23 cellular contexts compared by ENCODE assay signal in the genomic region with DNA sequence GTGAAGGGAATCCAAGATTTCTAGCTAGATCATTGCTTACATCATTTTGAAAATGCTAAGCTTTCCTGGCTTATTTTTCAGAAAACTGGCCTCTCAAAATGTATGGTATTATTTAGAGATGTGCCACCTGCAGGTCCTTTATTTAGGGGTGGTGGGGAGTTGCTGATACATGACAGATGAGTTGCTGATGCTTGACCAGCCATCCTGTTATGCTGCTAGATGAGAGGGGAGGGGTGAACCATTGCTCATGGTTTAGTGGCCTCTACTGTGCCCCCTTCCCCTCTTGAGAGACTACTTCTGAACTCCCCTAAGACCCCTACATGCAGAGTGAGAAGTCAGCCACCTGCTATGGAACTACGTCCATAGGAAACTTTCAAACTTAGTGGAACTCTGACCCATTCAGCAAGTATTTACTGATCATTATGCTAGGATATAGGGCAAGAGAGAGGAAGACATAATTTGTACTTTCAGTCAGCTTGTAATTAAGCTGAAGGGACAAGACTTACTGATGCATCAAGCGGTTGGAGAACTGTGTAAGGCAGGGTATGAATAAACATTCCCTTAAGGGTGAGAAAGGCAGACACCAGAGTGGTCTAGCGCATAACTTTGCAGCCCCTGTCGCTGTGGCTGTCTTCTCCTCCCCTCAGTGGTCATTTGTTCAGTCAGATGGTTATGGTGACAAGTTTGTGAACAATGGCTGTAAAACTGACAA. TPM values are rescaled to one million over a fixed set of nuclear protein-coding genes. Genes with fewer than 3 reads are reported as not detected.
A peak's percentile ranks its signal among the peaks of the same experiment; 100 is the strongest.
DNase-seq lines count a peak whose midpoint lies in the region; ATAC-seq and TF ChIP-seq lines count a peak whose summit lies in the region.
"Had no signal": no experiment of that assay in that cellular context is flagged by ENCODE, and none has a peak within 500 bp of the region (broad histone marks: within the 10 kb centered on the region; RNA-seq: fewer than 3 reads in every experiment).

No MANE protein-coding gene starts in this region.

- H3K27ac ChIP-seq in CD8-positive, alpha-beta memory T cell (ENCODE audit: low read depth, low read length): no peak overlapping the region
- peak overlapping the region in 2 of 4 donors; percentile 75 to 79 for H3K27ac ChIP-seq in Peyer's patch
- no peak overlapping the region for H3K27ac ChIP-seq in RWPE1
- H3K27ac ChIP-seq: coronary artery had no signal

- peaks cover 38 to 53% (median 51%) of the 10 kb centered on the region in 3 donors for H3K4me1 Mint-ChIP-seq in CD8-positive, alpha-beta memory T cell
- peaks cover 52% of the 10 kb centered on the region for H3K4me1 Mint-ChIP-seq in memory B cell
- H3K4me1 Mint-ChIP-seq: brain had no signal

- POLR2A ChIA-PET in CD8-positive, alpha-beta memory T cell (lab: Charles Lee): interaction anchor here (0.5 to 1.2 kb wide), 3 partner anchors 13 to 117 kb away, joined by 3 to 4 read pairs (median 3); no protein-coding TSS in a partner anchor
- POLR2A ChIA-PET in RWPE1 (lab: Yijun Ruan, JAX; ENCODE audit: low non-redundant PET): interaction anchor here (0.7 kb wide), 1 partner anchor 769 kb away, joined by 3 read pairs; no protein-coding TSS in a partner anchor

- ATAC-seq in GM18868 (IDR thresholded peaks at IDR 0.05; ENCODE audit: unreplicated experiment): peak; percentile 52
- peak; percentile 77 for ATAC-seq in memory B cell (ENCODE audit: low read depth)
- no peak for ATAC-seq in activated CD4-positive, CD25-positive, alpha-beta regulatory T cell treated with anti-CD3 and anti-CD28 coated beads, Interleukin-2, amount 50 U/mL, for 24 hours

- no peak for TF ChIP-seq CTCF in Peyer's patch (IDR thresholded peaks at IDR 0.05)
- no peak for TF ChIP-seq CTCF in RWPE1 (conservative IDR thresholded peaks at IDR 0.05; ENCODE audit: low read depth)

- no peaks in the 10 kb centered on the region for H3K9me3 ChIP-seq in CD8-positive, alpha-beta memory T cell (ENCODE audit: low read length)
- no peaks in the 10 kb centered on the region for H3K9me3 ChIP-seq in Peyer's patch

- no peaks in the 10 kb centered on the region for H3K27me3 ChIP-seq in CD8-positive, alpha-beta memory T cell (ENCODE audit: insufficient read depth, low read length, poor library complexity, severe bottlenecking)
- H3K27me3 ChIP-seq in Peyer's patch: no peaks in the 10 kb centered on the region

- H3K4me3 ChIP-seq in CD8-positive, alpha-beta memory T cell (ENCODE audit: low read length): no peak overlapping the region
- H3K4me3 ChIP-seq in Peyer's patch: no peak overlapping the region
- H3K4me3 ChIP-seq: coronary artery had no signal

- peaks cover 3% of the 10 kb centered on the region for H3K4me1 ChIP-seq in CD8-positive, alpha-beta memory T cell (ENCODE audit: insufficient read depth, low read length)
- H3K4me1 ChIP-seq in Peyer's patch: peaks cover 0 to 4% (median 1%) of the 10 kb centered on the region in 4 donors

- peak overlapping the region; percentile 30 to 87 (median 56) for H3K27ac Mint-ChIP-seq in CD8-positive, alpha-beta memory T cell
- no peak overlapping the region for H3K27ac Mint-ChIP-seq in memory B cell
- H3K27ac Mint-ChIP-seq: brain, HFFc6, progenitor cell of endocrine pancreas had no signal

- no peak overlapping the region for H3K4me3 Mint-ChIP-seq in CD8-positive, alpha-beta memory T cell
- H3K4me3 Mint-ChIP-seq in memory B cell: peak overlapping the region; percentile 74
- H3K4me3 Mint-ChIP-seq: brain, HFFc6 had no signal

- CTCF ChIA-PET in CD8-positive, alpha-beta memory T cell (lab: Charles Lee): interaction anchor here (1.3 kb wide), 1 partner anchor 57 kb away, joined by 4 read pairs; no protein-coding TSS in a partner anchor
- CTCF ChIA-PET in RWPE1 (lab: Yijun Ruan, JAX): no interaction called here

- TF ChIP-seq POLR2A in Peyer's patch (IDR thresholded peaks at IDR 0.05): no peak

- H3K36me3 ChIP-seq in CD8-positive, alpha-beta memory T cell (ENCODE audit: insufficient read depth, low read length): peaks cover 32% of the 10 kb centered on the region
- H3K36me3 ChIP-seq in Peyer's patch: no peaks in the 10 kb centered on the region

- DNase-seq in CD8-positive, alpha-beta memory T cell: no peak
- DNase-seq in Peyer's patch (peak in 2 of 3 donors; percentile 68 to 71), memory B cell (ENCODE audit: low spot score in 2 of 2) (peak in 1 of 2 donors; percentile 28), RWPE1 (ENCODE audit: low spot score) (no peak), RPMI8226 (no peak)
- DNase-seq: activated CD4-positive, alpha-beta T cell treated with anti-CD3 and anti-CD28 coated beads, Interleukin-2, amount 50 U/mL, for 1 hour; activated naive CD4-positive, alpha-beta T cell treated with Interleukin-2 at 50 U/mL for 16 hours; AML-193; HFFc6; NCI-H1417 treated with DMSO at 0.1 percent for 48 hours; NCI-H2171 treated with DMSO at 0.1 percent for 48 hours; stimulated activated CD4-positive, alpha-beta T cell treated with anti-CD3 and anti-CD28 coated beads, Interleukin-2, amount 100 ng/mL, for 48 hours; substantia nigra; SW 1271 had no signal

- no peaks in the 10 kb centered on the region for H3K9me3 Mint-ChIP-seq in CD8-positive, alpha-beta memory T cell
- H3K9me3 Mint-ChIP-seq in memory B cell: peaks cover 5% of the 10 kb centered on the region

- peaks cover 29 to 34% (median 34%) of the 10 kb centered on the region in 3 donors for H3K36me3 Mint-ChIP-seq in CD8-positive, alpha-beta memory T cell
- peaks cover 39% of the 10 kb centered on the region for H3K36me3 Mint-ChIP-seq in memory B cell
- H3K36me3 Mint-ChIP-seq: brain had no signal

- peaks cover 0 to 4% of the 10 kb centered on the region in 2 donors for H3K27me3 Mint-ChIP-seq in CD8-positive, alpha-beta memory T cell
- no peaks in the 10 kb centered on the region for H3K27me3 Mint-ChIP-seq in memory B cell
- H3K27me3 Mint-ChIP-seq: progenitor cell of endocrine pancreas had no signal

RNA-seq across cellular contexts. Expression of gene SLAMF6, which starts 34.6 kb away (rescaled TPM):
- total RNA-seq in CD8-positive, alpha-beta memory T cell: 10 to 100 TPM; 28.3 to 30.7 TPM
- 201 TPM for polyA plus RNA-seq in CD8-positive, alpha-beta memory T cell
- total RNA-seq in Peyer's patch: 10 to 100 TPM in 1 of 4 donors, 1 to 10 TPM in 2, under 1 TPM in 1; 0.57 to 10.7 (median 5.2) TPM
- total RNA-seq: HFFc6, HT1080, kidney epithelial cell, progenitor cell of endocrine pancreas, RPMI7951 had no signal
- polyA plus RNA-seq: neural cell had no signal

Comparison
In these comparisons a context has a peak if more than half of its experiments do, and no peak if none do; other contexts are left out.
1. DNase-seq: peak in Peyer's patch (2 of 3); none in CD8-positive, alpha-beta memory T cell (0 of 5), RWPE1 (single experiment) and RPMI8226 (single experiment).
2. ATAC-seq: peak in GM18868 (single experiment) and memory B cell (single experiment); none in activated CD4-positive, CD25-positive, alpha-beta regulatory T cell treated with anti-CD3 and anti-CD28 coated beads, Interleukin-2, amount 50 U/mL, for 24 hours (0 of 2).